In genomic region chrX:48470110-48470832, GRCh38 we compare ENCODE assay signal across 8 cellular contexts. TPM values are rescaled to one million over a fixed set of nuclear protein-coding genes. Genes with fewer than 3 reads are reported as not detected.
DNase-seq lines count a peak whose midpoint lies in the region; ATAC-seq and TF ChIP-seq lines count a peak whose summit lies in the region.

Gene SLC38A5 (minus strand): TSS chrX:48470260. CDS start chrX:48467924, 2,336 bp downstream.

- TF ChIP-seq RAD21 in SK-N-SH (IDR thresholded peaks at IDR 0.05; ENCODE audit: low read length) = no peak

- no peak for TF ChIP-seq EP300 in SK-N-SH (IDR thresholded peaks at IDR 0.05; ENCODE audit: borderline replicate concordance in 1 of 2, low read depth in 1 of 2, low read length in 1 of 2)

- H4K20me1 ChIP-seq in OCI-LY7 (ENCODE audit: insufficient read depth, low read length) (no peaks in the 10 kb centered on the region), SK-N-SH (ENCODE audit: insufficient read depth) (no peaks in the 10 kb centered on the region)

- H3K27me3 Mint-ChIP-seq in Caco-2 (ENCODE audit: insufficient read depth, unreplicated experiment) (no peaks in the 10 kb centered on the region), Calu3 (ENCODE audit: unreplicated experiment) (peaks cover 41% of the 10 kb centered on the region)

- H3K4me3 Mint-ChIP-seq in Caco-2 (ENCODE audit: unreplicated experiment) (peak within 1 kb of the TSS; percentile 39), Calu3 (ENCODE audit: low read depth, unreplicated experiment) (no peak within 1 kb of the TSS)

- TF ChIP-seq CTCF in Caco-2 (IDR thresholded peaks at IDR 0.05; ENCODE audit: insufficient read depth in 1 of 2, low read depth in 1 of 2, low read length in 1 of 2, severe bottlenecking in 1 of 2, unreplicated experiment in 1 of 2) (no peak), OCI-LY7 (conservative IDR thresholded peaks at IDR 0.05; ENCODE audit: low read length) (no peak), epithelial cell of esophagus (IDR thresholded peaks at IDR 0.05; ENCODE audit: insufficient read depth, low read depth, low read length, missing control alignments) (no peak), neutrophil (IDR thresholded peaks at IDR 0.05) (no peak), SK-N-SH (IDR thresholded peaks at IDR 0.05) (no peak), Calu3 (IDR thresholded peaks at IDR 0.05; ENCODE audit: unreplicated experiment) (no peak)

- no peaks in the 10 kb centered on the region for H3K9me3 ChIP-seq in Caco-2
- no peaks in the 10 kb centered on the region for H3K9me3 ChIP-seq in OCI-LY7 (ENCODE audit: low read length)
- no peaks in the 10 kb centered on the region for H3K9me3 ChIP-seq in neutrophil
- no peaks in the 10 kb centered on the region for H3K9me3 ChIP-seq in SK-N-SH

- BruUV-seq in Caco-2 (replicated peaks; lab: Mats Ljungman, UMichigan) (no TSS peak), OCI-LY7 (replicated peaks; lab: Mats Ljungman, UMichigan) (no TSS peak), Calu3 (replicated peaks; lab: Mats Ljungman, UMichigan) (no TSS peak)

- no peak within 1 kb of the TSS for H3K9ac ChIP-seq in SK-N-SH

- H3K27ac ChIP-seq in OCI-LY7 (ENCODE audit: low read depth, low read length, poor library complexity, severe bottlenecking) (peak within 1 kb of the TSS; percentile 64), neutrophil (no peak within 1 kb of the TSS), SK-N-SH (ENCODE audit: low read depth in 2 of 2, low read length in 1 of 2) (no peak within 1 kb of the TSS)

- no peak for ATAC-seq in GM21576 (IDR thresholded peaks at IDR 0.05; ENCODE audit: unreplicated experiment)

- H3K36me3 Mint-ChIP-seq in Caco-2 (ENCODE audit: insufficient read depth, unreplicated experiment) = peaks cover 5% of the 10 kb centered on the region
- peaks cover 3% of the 10 kb centered on the region for H3K36me3 Mint-ChIP-seq in Calu3 (ENCODE audit: insufficient read depth, unreplicated experiment)

- H3K9me3 Mint-ChIP-seq in Caco-2 (ENCODE audit: unreplicated experiment) (no peaks in the 10 kb centered on the region), Calu3 (ENCODE audit: low read depth, unreplicated experiment) (no peaks in the 10 kb centered on the region)

- no peak within 1 kb of the TSS for H3K4me3 ChIP-seq in Caco-2 (ENCODE audit: low read depth, low read length)
- H3K4me3 ChIP-seq in OCI-LY7 (ENCODE audit: low read depth, low read length, poor library complexity, severe bottlenecking) = peak within 1 kb of the TSS; percentile 94
- H3K4me3 ChIP-seq in epithelial cell of esophagus (ENCODE audit: low read length) = peak within 1 kb of the TSS; percentile 58
- H3K4me3 ChIP-seq in neutrophil (ENCODE audit: low read depth in 1 of 2, low read length in 1 of 2) = peak within 1 kb of the TSS; percentile 18 to 35
- no peak within 1 kb of the TSS for H3K4me3 ChIP-seq in SK-N-SH (ENCODE audit: low read depth in 2 of 2, low read length in 1 of 2)

- peaks cover 24% of the 10 kb centered on the region for H3K79me2 ChIP-seq in OCI-LY7 (ENCODE audit: insufficient read depth, low read depth, low read length)
- H3K79me2 ChIP-seq in SK-N-SH (ENCODE audit: insufficient read depth) = no peaks in the 10 kb centered on the region

- DNase-seq in Caco-2 (no peak), OCI-LY7 (ENCODE audit: low spot score) (no peak), epithelial cell of esophagus (ENCODE audit: low read depth) (no peak), SK-N-SH (no peak), Calu3 (no peak), DMS79 (lab: John Stamatoyannopoulos, UW) (no peak)

- H2AFZ ChIP-seq in OCI-LY7 (ENCODE audit: low read length) (peak within 1 kb of the TSS; percentile 92), SK-N-SH (ENCODE audit: low read depth) (no peak within 1 kb of the TSS)

- POLR2A ChIA-PET in Caco-2 (lab: Charles Lee) (no interaction called here), OCI-LY7 (lab: Charles Lee) (interaction anchor here (0.7 kb wide), 1 partner anchor 101 kb away, joined by 3 read pairs; no protein-coding TSS in a partner anchor), SK-N-SH (lab: Yijun Ruan, JAX) (no interaction called here)

- WGBS in SK-N-SH (ENCODE audit: low lambda C conversion rate) = 64% methylated on average over 8 of the region's 18 CpGs

- H3K27ac Mint-ChIP-seq in Caco-2 (ENCODE audit: unreplicated experiment) = no peak within 1 kb of the TSS
- no peak within 1 kb of the TSS for H3K27ac Mint-ChIP-seq in Calu3 (ENCODE audit: unreplicated experiment)

- H3K4me1 ChIP-seq in Caco-2 = peaks cover 7% of the 10 kb centered on the region
- H3K4me1 ChIP-seq in OCI-LY7 (ENCODE audit: insufficient read depth, low read length, poor library complexity, severe bottlenecking) = peaks cover 24% of the 10 kb centered on the region
- H3K4me1 ChIP-seq in neutrophil (ENCODE audit: control insufficient read depth in 1 of 2, insufficient read depth in 1 of 2, low read depth in 1 of 2, low read length in 1 of 2) = peaks cover 12 to 13% of the 10 kb centered on the region in 2 experiments
- peaks cover 0 to 7% of the 10 kb centered on the region in 2 experiments; a peak in 1 of 4 replicates for H3K4me1 ChIP-seq in SK-N-SH (ENCODE audit: control insufficient read depth in 1 of 2, insufficient read depth in 2 of 2, low read depth in 1 of 2, low read length in 1 of 2)

- intact Hi-C loops in Caco-2 (cut with micrococcal nuclease; ENCODE audit: unreplicated experiment) (no loop called here), OCI-LY7 (cut with micrococcal nuclease; ENCODE audit: unreplicated experiment) (no loop called here), Calu3 (cut with micrococcal nuclease; ENCODE audit: unreplicated experiment) (no loop called here)

- H3K27me3 ChIP-seq in Caco-2 (replicated peaks; ENCODE audit: control insufficient read depth, insufficient read depth, low read length) = no peaks in the 10 kb centered on the region
- no peaks in the 10 kb centered on the region for H3K27me3 ChIP-seq in neutrophil
- H3K27me3 ChIP-seq in SK-N-SH (ENCODE audit: insufficient read depth) = no peaks in the 10 kb centered on the region; the same call in 1 of the 2 replicates

- H3F3A ChIP-seq in SK-N-SH (replicated peaks; ENCODE audit: insufficient read depth) = no peaks in the 10 kb centered on the region

- H3K9me2 ChIP-seq in OCI-LY7 (ENCODE audit: insufficient read depth, low read length) = no peaks in the 10 kb centered on the region
- H3K9me2 ChIP-seq in SK-N-SH = no peaks in the 10 kb centered on the region

- CTCF ChIA-PET in Caco-2 (lab: Charles Lee) (no interaction called here), OCI-LY7 (lab: Charles Lee; ENCODE audit: unreplicated experiment) (no interaction called here), SK-N-SH (lab: Yijun Ruan, JAX) (no interaction called here), Calu3 (lab: Charles Lee) (interaction anchor here (0.5 kb wide), 1 partner anchor 1126 kb away, joined by 3 read pairs; no protein-coding TSS in a partner anchor)

- H3K4me2 ChIP-seq in OCI-LY7 (ENCODE audit: low read length) (peak within 1 kb of the TSS; percentile 88), SK-N-SH (no peak within 1 kb of the TSS)

- H3K4me1 Mint-ChIP-seq in Caco-2 (ENCODE audit: low read depth, unreplicated experiment) = peaks cover 19% of the 10 kb centered on the region
- H3K4me1 Mint-ChIP-seq in Calu3 (ENCODE audit: low read depth, unreplicated experiment) = no peaks in the 10 kb centered on the region

- no peaks in the 10 kb centered on the region for H3K36me3 ChIP-seq in Caco-2 (ENCODE audit: control insufficient read depth, insufficient read depth, low read length)
- H3K36me3 ChIP-seq in OCI-LY7 (ENCODE audit: insufficient read depth, low read length) = peaks cover 20% of the 10 kb centered on the region
- H3K36me3 ChIP-seq in neutrophil = no peaks in the 10 kb centered on the region
- H3K36me3 ChIP-seq in SK-N-SH (replicated peaks in 1 of 2; ENCODE audit: control insufficient read depth in 1 of 2, insufficient read depth in 2 of 2, low read length in 1 of 2) = no peaks in the 10 kb centered on the region

TF ChIP-seq in SK-N-SH, 30 proteins besides CTCF, POLR2A, EP300 and RAD21:
- TF ChIP-seq FOXM1 (IDR thresholded peaks at IDR 0.05; ENCODE audit: low read depth) = no peak
- TF ChIP-seq MAX (IDR thresholded peaks at IDR 0.05; ENCODE audit: low read depth) = no peak
- TF ChIP-seq YY1 (IDR thresholded peaks at IDR 0.05; ENCODE audit: low read depth) = no peak

RNA-seq across cellular contexts. Expression of gene SLC38A5, which starts in this region (rescaled TPM):
- total RNA-seq in Caco-2 (2022) = 0.95 TPM in 1 of 2 replicates, not detected in the other
- total RNA-seq in OCI-LY7 (2014; rRNA removed; shearing (Covaris generic)) = 38.6 and 42.2 TPM in 2 replicates
- 39.9 and 45.6 TPM in 2 replicates for total RNA-seq in OCI-LY7 (2022)
- 0.33 and 0.44 TPM in 2 replicates for polyA plus RNA-seq in SK-N-SH (2012; rRNA removed)
- 0.20 and 0.26 TPM in 2 replicates for polyA plus RNA-seq in SK-N-SH (2012; cell fraction: cytosol; rRNA removed)
- 2.3 and 2.4 TPM in 2 replicates for polyA plus RNA-seq in SK-N-SH (2012; cell fraction: nucleus; rRNA removed)
- 0.33 and 0.54 TPM in 2 replicates for total RNA-seq in Calu3 (2022)

Comparison
In these comparisons a context has a peak if more than half of its experiments do, and no peak if none do; other contexts are left out.
1. RNA of gene SLC38A5 (total RNA-seq): 38.6 to 45.6 TPM in OCI-LY7; 0.95 TPM in Caco-2 and 0.33 to 0.54 TPM in Calu3; every median in the first group is over 10 times any median in the second.
2. H3K4me3 ChIP-seq: peak in OCI-LY7 (single experiment), epithelial cell of esophagus (single experiment) and neutrophil (2 of 2); none in Caco-2 (single experiment) and SK-N-SH (0 of 2).